13 cellular contexts compared by ENCODE assay signal in genomic region chr9:131682261-131682660, GRCh38. TPM values are rescaled to one million over a fixed set of nuclear protein-coding genes. Genes with fewer than 3 reads are reported as not detected.
DNase-seq lines count a peak whose midpoint lies in the region; ATAC-seq and TF ChIP-seq lines count a peak whose summit lies in the region.
"Had no signal": no experiment of that assay in that cellular context is flagged by ENCODE, and none has a peak within 500 bp of the region (broad histone marks: within the 10 kb centered on the region; RNA-seq: fewer than 3 reads in every experiment).

No MANE protein-coding gene starts in this region.

- TF ChIP-seq EP300 in tibial nerve (IDR thresholded peaks at IDR 0.05): no peak

- peaks cover 28 to 85% (median 69%) of the 10 kb centered on the region in 4 donors for H3K4me1 Mint-ChIP-seq in CD4-positive, CD25-positive, alpha-beta regulatory T cell
- H3K4me1 Mint-ChIP-seq in T-helper 17 cell: peaks cover 70% of the 10 kb centered on the region

- H3K27ac Mint-ChIP-seq in CD4-positive, CD25-positive, alpha-beta regulatory T cell: peak overlapping the region in 2 of 3 donors; percentile 43 to 98
- H3K27ac Mint-ChIP-seq in T-helper 17 cell: peak overlapping the region; percentile 27

- H3K27ac ChIP-seq in CD4-positive, CD25-positive, alpha-beta regulatory T cell (ENCODE audit: insufficient read depth, low read length, poor library complexity, severe bottlenecking): peak overlapping the region; percentile 5
- no peak overlapping the region for H3K27ac ChIP-seq in fibroblast of lung (ENCODE audit: insufficient read depth, low read length)
- H3K27ac ChIP-seq in gastrocnemius medialis: peak overlapping the region; percentile 27 to 90 (median 60)
- no peak overlapping the region for H3K27ac ChIP-seq in brain microvascular endothelial cell
- H3K27ac ChIP-seq in tibial nerve: peak overlapping the region in 1 of 4 donors; percentile 34
- H3K27ac ChIP-seq: body of pancreas had no signal

- no peak overlapping the region for H3K4me3 Mint-ChIP-seq in CD4-positive, CD25-positive, alpha-beta regulatory T cell
- peak overlapping the region; percentile 9 for H3K4me3 Mint-ChIP-seq in T-helper 17 cell

- H3K9me3 Mint-ChIP-seq in CD4-positive, CD25-positive, alpha-beta regulatory T cell: no peaks in the 10 kb centered on the region

- no peaks in the 10 kb centered on the region for H3K27me3 Mint-ChIP-seq in CD4-positive, CD25-positive, alpha-beta regulatory T cell
- no peaks in the 10 kb centered on the region for H3K27me3 Mint-ChIP-seq in T-helper 17 cell

- 67 to 81% methylated on average over 11 of the region's 11 CpGs for WGBS in tibial nerve, 2 donors

- in situ Hi-C loops in gastrocnemius medialis (cut with MboI; ENCODE audit: low sequenced_read_pairs in 4 of 4) (no loop called here), brain microvascular endothelial cell (cut with HindIII; ENCODE audit: low pct_ligation_motif_present, low sequenced_read_pairs) (no loop called here)

- H3K79me2 ChIP-seq in fibroblast of lung (ENCODE audit: control insufficient read depth, insufficient read depth, low read length): peaks cover 4% of the 10 kb centered on the region

- ATAC-seq in CD4-positive, CD25-positive, alpha-beta regulatory T cell (ENCODE audit: low read depth in 2 of 2): no peak
- ATAC-seq in T-helper 17 cell (no peak), gastrocnemius medialis (no peak), GM21528 (IDR thresholded peaks at IDR 0.05; ENCODE audit: low FRiP score, unreplicated experiment) (no peak)
- ATAC-seq: body of pancreas had no signal

- H3K36me3 Mint-ChIP-seq in CD4-positive, CD25-positive, alpha-beta regulatory T cell: peaks cover 8% of the 10 kb centered on the region
- H3K36me3 Mint-ChIP-seq in T-helper 17 cell (ENCODE audit: low read depth): no peaks in the 10 kb centered on the region

- H3K4me1 ChIP-seq in CD4-positive, CD25-positive, alpha-beta regulatory T cell (ENCODE audit: control insufficient read depth, insufficient read depth, low read length, poor library complexity, severe bottlenecking): peaks cover 26% of the 10 kb centered on the region
- H3K4me1 ChIP-seq in fibroblast of lung (ENCODE audit: control insufficient read depth, extremely low read depth, insufficient read depth, low read length): peaks cover 12% of the 10 kb centered on the region
- H3K4me1 ChIP-seq in gastrocnemius medialis: peaks cover 33 to 42% of the 10 kb centered on the region in 2 donors
- H3K4me1 ChIP-seq in tibial nerve: peaks cover 0 to 25% (median 13%) of the 10 kb centered on the region in 4 donors

- intact Hi-C loops in gastrocnemius medialis (cut with DNase I; ENCODE audit: low total_unique reads): no loop called here

- no peak overlapping the region for H3K4me3 ChIP-seq in CD4-positive, CD25-positive, alpha-beta regulatory T cell (ENCODE audit: low read depth, low read length)
- H3K4me3 ChIP-seq in fibroblast of lung (replicated peaks in 1 of 4; ENCODE audit: control extremely low read depth in 1 of 4, insufficient read depth in 1 of 4, low read depth in 3 of 4, low read length in 4 of 4) (no peak overlapping the region), gastrocnemius medialis (peak overlapping the region in 1 of 4 donors; percentile 20), brain microvascular endothelial cell (ENCODE audit: low read depth, low read length) (no peak overlapping the region), tibial nerve (no peak overlapping the region)
- H3K4me3 ChIP-seq: body of pancreas, MG63 had no signal

- H3K36me3 ChIP-seq in CD4-positive, CD25-positive, alpha-beta regulatory T cell (ENCODE audit: control insufficient read depth, insufficient read depth, low read length): no peaks in the 10 kb centered on the region
- H3K36me3 ChIP-seq in fibroblast of lung (ENCODE audit: control insufficient read depth, insufficient read depth, low read length) (no peaks in the 10 kb centered on the region), gastrocnemius medialis (no peaks in the 10 kb centered on the region), brain microvascular endothelial cell (replicated peaks) (no peaks in the 10 kb centered on the region), tibial nerve (no peaks in the 10 kb centered on the region)
- H3K36me3 ChIP-seq: MG63 had no signal

- H3K9ac ChIP-seq in fibroblast of lung (ENCODE audit: insufficient read depth, low read length): no peak overlapping the region

- H2AFZ ChIP-seq in fibroblast of lung (ENCODE audit: low read length): no peak overlapping the region

- no peaks in the 10 kb centered on the region for H3K9me3 ChIP-seq in CD4-positive, CD25-positive, alpha-beta regulatory T cell (ENCODE audit: control insufficient read depth in 2 of 2, low read length in 2 of 2)
- H3K9me3 ChIP-seq in T-helper 17 cell (ENCODE audit: control insufficient read depth, low read length, poor library complexity, severe bottlenecking): no peaks in the 10 kb centered on the region
- no peaks in the 10 kb centered on the region for H3K9me3 ChIP-seq in fibroblast of lung (ENCODE audit: control insufficient read depth, insufficient read depth, low read depth, low read length)
- no peaks in the 10 kb centered on the region for H3K9me3 ChIP-seq in gastrocnemius medialis
- no peaks in the 10 kb centered on the region for H3K9me3 ChIP-seq in tibial nerve
- H3K9me3 ChIP-seq: body of pancreas, MG63 had no signal

- TF ChIP-seq POLR2A in gastrocnemius medialis (IDR thresholded peaks at IDR 0.05): no peak
- no peak for TF ChIP-seq POLR2A in tibial nerve (IDR thresholded peaks at IDR 0.05)

- H4K20me1 ChIP-seq in fibroblast of lung (ENCODE audit: control insufficient read depth, extremely low read depth, insufficient read depth, low read length): no peaks in the 10 kb centered on the region

- TF ChIP-seq CTCF in fibroblast of lung (conservative IDR thresholded peaks at IDR 0.05 in 1 of 2, IDR thresholded peaks at IDR 0.05 in 1 of 2; ENCODE audit: low read depth in 1 of 2, low read length in 2 of 2) (no peak), gastrocnemius medialis (IDR thresholded peaks at IDR 0.05 in 4 of 5, conservative IDR thresholded peaks at IDR 0.05 in 1 of 5) (no peak), brain microvascular endothelial cell (IDR thresholded peaks at IDR 0.05; ENCODE audit: low read depth, low read length, missing control alignments) (no peak), tibial nerve (IDR thresholded peaks at IDR 0.05) (no peak)

- no peaks in the 10 kb centered on the region for H3K27me3 ChIP-seq in CD4-positive, CD25-positive, alpha-beta regulatory T cell (ENCODE audit: control insufficient read depth, insufficient read depth, low read length)
- H3K27me3 ChIP-seq in fibroblast of lung (ENCODE audit: control insufficient read depth, insufficient read depth, low read length) (no peaks in the 10 kb centered on the region), gastrocnemius medialis (no peaks in the 10 kb centered on the region), brain microvascular endothelial cell (replicated peaks) (no peaks in the 10 kb centered on the region), tibial nerve (no peaks in the 10 kb centered on the region)
- H3K27me3 ChIP-seq: body of pancreas, MG63 had no signal

- H3K4me2 ChIP-seq in fibroblast of lung (ENCODE audit: extremely low read depth, insufficient read depth, low read length): peak overlapping the region; percentile 59

- no peak for DNase-seq in CD4-positive, CD25-positive, alpha-beta regulatory T cell
- DNase-seq in T-helper 17 cell (no peak), fibroblast of lung (ENCODE audit: low read depth in 2 of 2) (no peak), gastrocnemius medialis (no peak), brain microvascular endothelial cell (no peak), tibial nerve (ENCODE audit: low spot score in 2 of 2) (no peak)
- no peak for DNase-seq in activated CD8-positive, alpha-beta memory T cell treated with anti-CD3 and anti-CD28 coated beads, Interleukin-2, amount 50 U/mL, for 48 hours
- DNase-seq: body of pancreas, DMS79, MG63, NCI-H2171 treated with DMSO at 0.1 percent for 48 hours, SIG-M5 had no signal

RNA-seq across cellular contexts. Expression of gene RAPGEF1, which starts 57.6 kb away (rescaled TPM):
- 159 TPM for total RNA-seq in CD4-positive, CD25-positive, alpha-beta regulatory T cell
- polyA plus RNA-seq in CD4-positive, CD25-positive, alpha-beta regulatory T cell: 1 to 10 TPM; 3.8 to 7.3 (median 4.6) TPM
- 100 to 1,000 TPM; 176 to 209 TPM for total RNA-seq in T-helper 17 cell
- 27.5 and 42.8 TPM in 2 replicates for total RNA-seq in fibroblast of lung
- polyA plus RNA-seq in fibroblast of lung: 33.3 and 37.0 TPM in 2 replicates
- polyA plus RNA-seq in fibroblast of lung (2012): 33.7 and 34.4 TPM in 2 replicates
- 64.7 and 74.7 TPM in 2 replicates for polyA minus RNA-seq in fibroblast of lung (ENCODE audit: low replicate concordance)
- 100 to 1,000 TPM; 123 to 296 (median 217) TPM for total RNA-seq in gastrocnemius medialis
- total RNA-seq in tibial nerve: 10 to 100 TPM; 32.0 to 57.3 (median 38.9) TPM

Comparison
In these comparisons a context has a peak if more than half of its experiments do, and no peak if none do; other contexts are left out.
1. H3K27ac ChIP-seq: peak in CD4-positive, CD25-positive, alpha-beta regulatory T cell (single experiment) and gastrocnemius medialis (4 of 4); none in fibroblast of lung (single experiment) and brain microvascular endothelial cell (single experiment).